ENCODE assay signal across 8 cellular contexts in the genomic region with DNA sequence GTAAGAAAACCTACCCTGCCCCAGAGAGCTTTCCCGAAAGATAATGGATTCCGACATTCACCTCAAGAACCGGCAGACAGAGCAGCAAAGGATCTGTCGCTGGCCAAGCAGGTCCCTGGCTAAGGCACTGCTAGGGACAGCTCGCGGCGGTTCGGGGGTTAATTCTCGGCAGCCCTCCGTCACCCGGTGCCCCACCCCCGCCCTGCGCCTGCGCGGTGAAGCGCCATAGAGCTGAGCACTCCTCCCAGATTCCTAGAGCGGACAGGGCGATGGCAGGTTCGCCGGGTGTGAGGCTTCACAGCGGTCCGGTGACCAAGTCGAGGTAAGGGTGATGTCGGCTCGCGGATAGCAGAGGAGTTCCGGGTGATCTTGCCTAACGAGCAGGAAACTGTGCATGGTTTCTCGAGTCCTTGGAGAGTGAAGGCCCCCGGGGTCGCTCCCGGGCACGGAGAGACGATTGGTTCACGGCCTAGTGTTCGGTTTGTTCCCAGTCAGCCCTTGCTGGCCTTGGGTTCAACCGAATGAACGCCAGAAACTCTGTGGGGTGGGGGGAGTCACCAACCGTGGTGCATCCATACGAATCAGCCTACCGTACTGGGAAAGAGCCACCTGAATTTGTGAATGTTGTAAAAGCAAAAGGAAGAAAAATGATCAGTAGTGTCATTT. TPM values are rescaled to one million over a fixed set of nuclear protein-coding genes. Genes with fewer than 3 reads are reported as not detected.
A peak's percentile ranks its signal among the peaks of the same experiment; 100 is the strongest.
DNase-seq lines count a peak whose midpoint lies in the region; ATAC-seq and TF ChIP-seq lines count a peak whose summit lies in the region.

ZSCAN30 (minus strand) TSS at position 160 of the 666 bp plus-strand sequence. CDS start 25,877 bp downstream, outside the sequence.

- peak; percentile 95 for ATAC-seq in GM19372 (IDR thresholded peaks at IDR 0.05; ENCODE audit: low read depth, unreplicated experiment)
- peak; percentile 71 for ATAC-seq in HG03558 (IDR thresholded peaks at IDR 0.05; ENCODE audit: extremely low read depth, unreplicated experiment)

- peak within 1 kb of the TSS; percentile 65 to 87 for H3K27ac ChIP-seq in liver (ENCODE audit: low read depth in 1 of 2, low read length in 2 of 2)

- H3K9ac ChIP-seq in liver (ENCODE audit: low read depth in 1 of 2, low read length in 2 of 2) = peak within 1 kb of the TSS; percentile 92 to 94

- under 1% methylated on average over 41 of the region's 41 CpGs for WGBS in liver

- no peak for TF ChIP-seq CTCF in liver (IDR thresholded peaks at IDR 0.05; ENCODE audit: low read depth, low read length, missing input control)

- peaks cover 2 to 8% (median 4%) of the 10 kb centered on the region in 4 donors for H3K36me3 ChIP-seq in liver (ENCODE audit: control insufficient read depth in 4 of 4, insufficient read depth in 3 of 4, low read depth in 1 of 4, low read length in 3 of 4)

- H3K4me3 ChIP-seq in liver (ENCODE audit: low read depth in 1 of 3, low read length in 3 of 3) = peak within 1 kb of the TSS; percentile 53 to 83 (median 71)

- H3K9me3 ChIP-seq in liver (ENCODE audit: control insufficient read depth in 4 of 4, low read length in 3 of 4) = no peaks in the 10 kb centered on the region

- DNase-seq in C1 segment of cervical spinal cord (lab: John Stamatoyannopoulos, UW) = peak; percentile 55 to 97 (median 91)
- DNase-seq in NCI-H748 treated with DMSO at 0.1 percent for 48 hours (lab: John Stamatoyannopoulos, UW) = peak; percentile 89
- DNase-seq in activated CD4-positive, alpha-beta T cell treated with anti-CD3 and anti-CD28 coated beads, Interleukin-2, amount 50 U/mL, for 4 hours = peak; percentile 94 to 97
- DNase-seq in dermis microvascular lymphatic vessel endothelial cell (ENCODE audit: low read depth in 2 of 2) = peak; percentile 92 to 97
- DNase-seq in stimulated activated CD4-positive, alpha-beta T cell treated with anti-CD3 and anti-CD28 coated beads, Interleukin-4, amount 100 ng/mL, for 24 hours = peak; percentile 96

- peaks cover 5 to 19% (median 10%) of the 10 kb centered on the region in 4 donors for H3K4me1 ChIP-seq in liver (ENCODE audit: control insufficient read depth in 4 of 4, insufficient read depth in 4 of 4, low read length in 3 of 4)

- TF ChIP-seq RAD21 in liver (IDR thresholded peaks at IDR 0.05) = peak; percentile 23 to 38

- no peaks in the 10 kb centered on the region for H3K27me3 ChIP-seq in liver (ENCODE audit: control insufficient read depth in 4 of 4, insufficient read depth in 4 of 4, low read length in 3 of 4)

TF ChIP-seq in liver, 16 proteins besides CTCF, POLR2A, EP300 and RAD21:
- peak; percentile 59 to 65 for TF ChIP-seq JUND (IDR thresholded peaks at IDR 0.05)
- TF ChIP-seq YY1 (IDR thresholded peaks at IDR 0.05) = peak; percentile 90
- TF ChIP-seq, protein P1, sequence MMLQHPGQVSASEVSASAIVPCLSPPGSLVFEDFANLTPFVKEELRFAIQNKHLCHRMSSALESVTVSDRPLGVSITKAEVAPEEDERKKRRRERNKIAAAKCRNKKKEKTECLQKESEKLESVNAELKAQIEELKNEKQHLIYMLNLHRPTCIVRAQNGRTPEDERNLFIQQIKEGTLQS (IDR thresholded peaks at IDR 0.05) = peak; percentile 56
- TF ChIP-seq NR2F2 (IDR thresholded peaks at IDR 0.05) = peak; percentile 74
- TF ChIP-seq, protein P2, sequence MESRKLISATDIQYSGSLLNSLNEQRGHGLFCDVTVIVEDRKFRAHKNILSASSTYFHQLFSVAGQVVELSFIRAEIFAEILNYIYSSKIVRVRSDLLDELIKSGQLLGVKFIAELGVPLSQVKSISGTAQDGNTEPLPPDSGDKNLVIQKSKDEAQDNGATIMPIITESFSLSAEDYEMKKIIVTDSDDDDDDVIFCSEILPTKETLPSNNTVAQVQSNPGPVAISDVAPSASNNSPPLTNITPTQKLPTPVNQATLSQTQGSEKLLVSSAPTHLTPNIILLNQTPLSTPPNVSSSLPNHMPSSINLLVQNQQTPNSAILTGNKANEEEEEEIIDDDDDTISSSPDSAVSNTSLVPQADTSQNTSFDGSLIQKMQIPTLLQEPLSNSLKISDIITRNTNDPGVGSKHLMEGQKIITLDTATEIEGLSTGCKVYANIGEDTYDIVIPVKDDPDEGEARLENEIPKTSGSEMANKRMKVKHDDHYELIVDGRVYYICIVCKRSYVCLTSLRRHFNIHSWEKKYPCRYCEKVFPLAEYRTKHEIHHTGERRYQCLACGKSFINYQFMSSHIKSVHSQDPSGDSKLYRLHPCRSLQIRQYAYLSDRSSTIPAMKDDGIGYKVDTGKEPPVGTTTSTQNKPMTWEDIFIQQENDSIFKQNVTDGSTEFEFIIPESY (IDR thresholded peaks at IDR 0.05) = peak; percentile 64
- peak; percentile 49 to 76 for TF ChIP-seq EGR1 (IDR thresholded peaks at IDR 0.05; ENCODE audit: low read depth in 2 of 2)
- no peak for TF ChIP-seq HNF4G (IDR thresholded peaks at IDR 0.05)
- TF ChIP-seq HNF4A (conservative IDR thresholded peaks at IDR 0.05) = peak; percentile 21 to 40
- peak; percentile 43 for TF ChIP-seq FOXA1 (IDR thresholded peaks at IDR 0.05)
- TF ChIP-seq FOXA2 (IDR thresholded peaks at IDR 0.05) = no peak
- TF ChIP-seq, protein P3, sequence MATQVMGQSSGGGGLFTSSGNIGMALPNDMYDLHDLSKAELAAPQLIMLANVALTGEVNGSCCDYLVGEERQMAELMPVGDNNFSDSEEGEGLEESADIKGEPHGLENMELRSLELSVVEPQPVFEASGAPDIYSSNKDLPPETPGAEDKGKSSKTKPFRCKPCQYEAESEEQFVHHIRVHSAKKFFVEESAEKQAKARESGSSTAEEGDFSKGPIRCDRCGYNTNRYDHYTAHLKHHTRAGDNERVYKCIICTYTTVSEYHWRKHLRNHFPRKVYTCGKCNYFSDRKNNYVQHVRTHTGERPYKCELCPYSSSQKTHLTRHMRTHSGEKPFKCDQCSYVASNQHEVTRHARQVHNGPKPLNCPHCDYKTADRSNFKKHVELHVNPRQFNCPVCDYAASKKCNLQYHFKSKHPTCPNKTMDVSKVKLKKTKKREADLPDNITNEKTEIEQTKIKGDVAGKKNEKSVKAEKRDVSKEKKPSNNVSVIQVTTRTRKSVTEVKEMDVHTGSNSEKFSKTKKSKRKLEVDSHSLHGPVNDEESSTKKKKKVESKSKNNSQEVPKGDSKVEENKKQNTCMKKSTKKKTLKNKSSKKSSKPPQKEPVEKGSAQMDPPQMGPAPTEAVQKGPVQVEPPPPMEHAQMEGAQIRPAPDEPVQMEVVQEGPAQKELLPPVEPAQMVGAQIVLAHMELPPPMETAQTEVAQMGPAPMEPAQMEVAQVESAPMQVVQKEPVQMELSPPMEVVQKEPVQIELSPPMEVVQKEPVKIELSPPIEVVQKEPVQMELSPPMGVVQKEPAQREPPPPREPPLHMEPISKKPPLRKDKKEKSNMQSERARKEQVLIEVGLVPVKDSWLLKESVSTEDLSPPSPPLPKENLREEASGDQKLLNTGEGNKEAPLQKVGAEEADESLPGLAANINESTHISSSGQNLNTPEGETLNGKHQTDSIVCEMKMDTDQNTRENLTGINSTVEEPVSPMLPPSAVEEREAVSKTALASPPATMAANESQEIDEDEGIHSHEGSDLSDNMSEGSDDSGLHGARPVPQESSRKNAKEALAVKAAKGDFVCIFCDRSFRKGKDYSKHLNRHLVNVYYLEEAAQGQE (IDR thresholded peaks at IDR 0.05) = peak; percentile 71
- peak; percentile 3 to 82 for TF ChIP-seq GABPA (IDR thresholded peaks at IDR 0.05 in 1 of 2, conservative IDR thresholded peaks at IDR 0.05 in 1 of 2)
- peak; percentile 73 for TF ChIP-seq TAF1 (conservative IDR thresholded peaks at IDR 0.05)
- TF ChIP-seq SP1 (IDR thresholded peaks at IDR 0.05) = peak; percentile 69
- TF ChIP-seq, protein P4, sequence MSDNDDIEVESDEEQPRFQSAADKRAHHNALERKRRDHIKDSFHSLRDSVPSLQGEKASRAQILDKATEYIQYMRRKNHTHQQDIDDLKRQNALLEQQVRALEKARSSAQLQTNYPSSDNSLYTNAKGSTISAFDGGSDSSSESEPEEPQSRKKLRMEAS (IDR thresholded peaks at IDR 0.05) = peak; percentile 84
- TF ChIP-seq RXRA (IDR thresholded peaks at IDR 0.05) = peak; percentile 67 to 76

RNA-seq across cellular contexts. Expression of gene ZSCAN30, which starts in this region (rescaled TPM):
- 5.1 and 7.8 TPM in 2 replicates for total RNA-seq in dermis microvascular lymphatic vessel endothelial cell
- 10 to 100 TPM in 1 of 2 donors, 1 to 10 TPM in 1; 6.2 to 10.4 TPM for total RNA-seq in liver
- 1 to 10 TPM; 2.3 to 5.0 TPM for polyA plus RNA-seq in liver

Comparison
In these comparisons a context has a peak if more than half of its experiments do, and no peak if none do; other contexts are left out.
1. Peak in every context shown above with its lines: DNase-seq, ATAC-seq, H3K4me3 ChIP-seq and H3K27ac ChIP-seq.